Comparison of ENCODE assay signal across 11 cellular contexts in the genomic region with DNA sequence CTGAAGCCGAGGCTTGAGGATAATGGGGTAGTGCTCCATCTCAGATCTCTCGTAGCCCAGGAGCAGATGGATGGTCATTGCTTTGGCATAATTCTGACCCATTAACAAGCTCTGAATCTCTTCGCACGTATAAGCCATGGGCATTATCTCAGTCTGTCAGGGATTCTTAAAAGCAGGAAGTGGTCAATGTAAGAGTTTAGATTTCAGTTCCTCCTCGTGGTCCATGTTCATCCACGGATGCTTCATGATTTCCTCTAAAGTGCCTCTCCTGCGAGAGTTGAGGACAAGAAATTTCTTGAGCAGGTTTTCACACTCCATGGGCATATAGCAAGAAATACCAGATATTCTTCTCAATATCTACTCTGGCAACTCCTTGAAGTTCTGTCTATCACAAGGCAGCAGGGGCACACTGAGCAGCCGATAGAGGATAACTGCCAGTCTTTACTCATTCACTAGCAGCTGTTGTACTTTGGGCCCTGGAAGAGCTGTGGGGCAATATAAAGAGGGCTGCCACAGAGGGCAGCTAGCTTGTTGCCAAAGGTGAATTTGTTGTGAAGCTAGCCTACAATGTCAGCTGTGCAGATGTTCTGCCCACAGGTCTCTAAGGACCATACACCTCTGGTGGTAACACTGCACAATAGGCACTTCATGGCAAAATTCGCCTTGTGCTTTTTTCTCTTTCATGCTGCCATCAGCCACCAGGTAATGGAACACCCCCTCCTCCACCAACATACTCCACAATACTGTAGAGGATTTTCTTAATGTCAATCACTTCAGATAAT. TPM values are rescaled to one million over a fixed set of nuclear protein-coding genes. Genes with fewer than 3 reads are reported as not detected.
A peak's percentile ranks its signal among the peaks of the same experiment; 100 is the strongest.
DNase-seq lines count a peak whose midpoint lies in the region; ATAC-seq and TF ChIP-seq lines count a peak whose summit lies in the region.
"Had no signal": no experiment of that assay in that cellular context is flagged by ENCODE, and none has a peak within 500 bp of the region (broad histone marks: within the 10 kb centered on the region; RNA-seq: fewer than 3 reads in every experiment).

No MANE protein-coding gene starts in this region.

- ATAC-seq in GM19455 (IDR thresholded peaks at IDR 0.05; ENCODE audit: unreplicated experiment), result peak; percentile 87
- peak; percentile 90 for ATAC-seq in HG02973 (IDR thresholded peaks at IDR 0.05; ENCODE audit: unreplicated experiment)
- ATAC-seq: A549 had no signal

- no peak overlapping the region for H3K9ac ChIP-seq in BLaER1 treated with 17β-estradiol and CSF1 and Interleukin-3, amounts not matched to agents 10 nM and 100 nM

- H3K27ac ChIP-seq in BLaER1 treated with 17β-estradiol and CSF1 and Interleukin-3, amounts not matched to agents 10 nM and 100 nM, result 0 out of 22 replicates have a peak overlapping the region, but pooled peaks of 1 of the 11 experiments have one; percentile 4
- H3K27ac ChIP-seq: A549 had no signal

- no peaks in the 10 kb centered on the region for H4K20me1 ChIP-seq in BLaER1 treated with 17β-estradiol and CSF1 and Interleukin-3, amounts not matched to agents 10 nM and 100 nM

- H3K4me1 Mint-ChIP-seq in HFFc6 (ENCODE audit: low read depth), result peaks cover 5% of the 10 kb centered on the region; the same call in 1 of the 2 replicates
- H3K4me1 Mint-ChIP-seq: activated naive CD8-positive, alpha-beta T cell treated with anti-CD3 and anti-CD28 coated beads, Interleukin-2, amount 10 ng/mL, durations not matched to agents 7 days and 5 days had no signal

- peaks cover 0 to 18% (median 9%) of the 10 kb centered on the region in 11 experiments; a peak in 16 of 22 replicates for H3K9me3 ChIP-seq in BLaER1 treated with 17β-estradiol and CSF1 and Interleukin-3, amounts not matched to agents 10 nM and 100 nM (replicated peaks in 1 of 11)
- H3K9me3 ChIP-seq: A549 had no signal

- no peak overlapping the region for H3K4me3 ChIP-seq in BLaER1 treated with 17β-estradiol and CSF1 and Interleukin-3, amounts not matched to agents 10 nM and 100 nM
- H3K4me3 ChIP-seq: A549 had no signal

- H3K4me2 ChIP-seq in BLaER1 treated with 17β-estradiol and CSF1 and Interleukin-3, amounts not matched to agents 10 nM and 100 nM, result peak overlapping the region; percentile 21 to 74 (median 58)
- H3K4me2 ChIP-seq: A549 had no signal

- H3K4me1 ChIP-seq in BLaER1 treated with 17β-estradiol and CSF1 and Interleukin-3, amounts not matched to agents 10 nM and 100 nM, result peaks cover 30 to 50% (median 37%) of the 10 kb centered on the region in 10 experiments
- H3K4me1 ChIP-seq: A549 had no signal

- H3K36me3 ChIP-seq in BLaER1 treated with 17β-estradiol and CSF1 and Interleukin-3, amounts not matched to agents 10 nM and 100 nM, result no peaks in the 10 kb centered on the region

- no peak overlapping the region for H3K4me3 Mint-ChIP-seq in HFFc6
- H3K4me3 Mint-ChIP-seq: activated naive CD8-positive, alpha-beta T cell treated with anti-CD3 and anti-CD28 coated beads, Interleukin-2, amount 10 ng/mL, durations not matched to agents 7 days and 5 days had no signal

- no peak overlapping the region for H3K27ac Mint-ChIP-seq in HFFc6
- H3K27ac Mint-ChIP-seq: activated naive CD8-positive, alpha-beta T cell treated with anti-CD3 and anti-CD28 coated beads, Interleukin-2, amount 10 ng/mL, durations not matched to agents 7 days and 5 days had no signal

- DNase-seq in NAMALWA (ENCODE audit: low spot score) (peak; percentile 44), DMS53 (lab: John Stamatoyannopoulos, UW) (no peak), HFFc6 (no peak), NCI-H2029 treated with DMSO at 0.1 percent for 48 hours (lab: John Stamatoyannopoulos, UW) (no peak), OCI-M2 (lab: John Stamatoyannopoulos, UW; ENCODE audit: unreplicated experiment) (no peak)
- DNase-seq: activated naive CD8-positive, alpha-beta T cell treated with anti-CD3 and anti-CD28 coated beads, Interleukin-2, amount 10 ng/mL, durations not matched to agents 7 days and 5 days; NCI-H748 treated with DMSO at 0.1 percent for 48 hours had no signal

- H3K27me3 Mint-ChIP-seq in HFFc6 (ENCODE audit: insufficient read depth), result no peaks in the 10 kb centered on the region; the same call in 1 of the 2 replicates
- H3K27me3 Mint-ChIP-seq: activated naive CD8-positive, alpha-beta T cell treated with anti-CD3 and anti-CD28 coated beads, Interleukin-2, amount 10 ng/mL, durations not matched to agents 7 days and 5 days had no signal

- no peak for TF ChIP-seq CTCF in HFFc6 (IDR thresholded peaks at IDR 0.05)

- H3K9me3 Mint-ChIP-seq in HFFc6, result no peaks in the 10 kb centered on the region

- H3K27me3 ChIP-seq in BLaER1 treated with 17β-estradiol and CSF1 and Interleukin-3, amounts not matched to agents 10 nM and 100 nM, result peaks cover 0 to 17% (median 7%) of the 10 kb centered on the region in 11 experiments; a peak in 8 of 22 replicates

- H3K36me3 Mint-ChIP-seq in HFFc6 (ENCODE audit: low read depth), result no peaks in the 10 kb centered on the region
- H3K36me3 Mint-ChIP-seq: activated naive CD8-positive, alpha-beta T cell treated with anti-CD3 and anti-CD28 coated beads, Interleukin-2, amount 10 ng/mL, durations not matched to agents 7 days and 5 days had no signal

RNA-seq across cellular contexts. Expression of a gene that starts 52.0 kb away (rescaled TPM):
- total RNA-seq in HFFc6 (2021; fragmentation: NEBNext Ultra II Directional; extraction: Animal tissue kit (Norgen Biotek cat#: 25700)), result not detected
